Comparison of ENCODE assay signal across 10 cellular contexts in the genomic region with DNA sequence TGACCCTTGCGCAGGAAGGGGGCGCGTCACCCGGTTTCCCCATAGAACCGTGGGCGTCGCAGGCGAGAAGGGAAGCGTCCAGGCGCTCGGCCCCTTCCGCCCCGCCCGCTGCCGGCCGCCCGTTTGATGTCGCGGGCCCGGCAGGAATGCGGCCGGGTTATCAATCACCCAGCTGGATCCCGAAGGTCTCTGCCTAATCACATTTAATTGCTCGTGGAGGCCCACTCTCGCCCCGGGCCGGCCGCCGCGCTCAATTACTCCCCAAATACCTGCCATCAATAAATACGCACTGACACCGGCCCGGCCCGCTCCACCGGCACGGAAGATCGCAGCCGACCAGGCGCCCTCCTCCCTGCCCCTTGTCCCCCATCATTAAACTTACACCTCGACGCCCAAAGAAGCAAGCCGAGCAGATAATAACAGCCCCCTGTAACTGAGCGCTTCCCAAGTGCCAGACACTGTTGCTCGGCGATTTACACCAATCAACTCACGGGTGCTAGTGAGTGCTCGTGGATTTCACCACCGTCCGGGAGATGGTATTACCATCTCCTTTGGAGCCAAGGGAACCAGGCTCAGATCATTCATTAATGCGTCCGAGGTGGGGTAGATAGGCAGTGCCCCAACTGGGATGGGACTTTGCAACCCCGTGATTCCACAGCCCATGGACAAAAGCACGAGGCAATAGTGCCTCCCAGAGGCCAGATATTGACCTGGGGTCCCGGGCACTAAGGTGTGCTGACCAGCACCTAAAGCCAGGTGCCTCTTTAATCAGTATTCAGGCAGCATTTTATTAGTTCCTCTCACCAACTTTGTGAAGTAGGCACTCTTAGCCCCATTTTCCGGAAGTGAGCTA. TPM values are rescaled to one million over a fixed set of nuclear protein-coding genes. Genes with fewer than 3 reads are reported as not detected.
DNase-seq lines count a peak whose midpoint lies in the region; ATAC-seq and TF ChIP-seq lines count a peak whose summit lies in the region.
"Had no signal": no experiment of that assay in that cellular context is flagged by ENCODE, and none has a peak within 500 bp of the region (broad histone marks: within the 10 kb centered on the region; RNA-seq: fewer than 3 reads in every experiment).

No MANE protein-coding gene starts in this region.

- in situ Hi-C loops in astrocyte of the spinal cord (cut with HindIII; ENCODE audit: low sequenced_read_pairs), result no loop called here

- ATAC-seq in left colon, result peak; percentile 75
- ATAC-seq in natural killer cell treated with Interleukin-12 subunit alpha and Interleukin-12 subunit beta and Interleukin-15 and Interleukin-18, amount 100 ng/mL, for 72 hours, result no peak
- no peak for ATAC-seq in HG02642 (IDR thresholded peaks at IDR 0.05; ENCODE audit: poor library complexity, unreplicated experiment)
- no peak for ATAC-seq in gastroesophageal sphincter

- DNase-seq in 8988T (peak; percentile 73), HEK293T (ENCODE audit: extremely low spot score) (peak; percentile 77), astrocyte of the spinal cord (ENCODE audit: low read depth, low spot score) (no peak), left colon (peak in 1 of 2 donors; percentile 20), putamen (ENCODE audit: low spot score) (no peak)
- no peak for DNase-seq in natural killer cell treated with Interleukin-12 subunit alpha and Interleukin-12 subunit beta and Interleukin-15 and Interleukin-18, amount 100 ng/mL, for 72 hours (ENCODE audit: low spot score)
- DNase-seq: cortex of kidney had no signal

- H3K36me3 ChIP-seq in gastroesophageal sphincter, result no peaks in the 10 kb centered on the region

- H3K27ac Mint-ChIP-seq in natural killer cell treated with Interleukin-12 subunit alpha and Interleukin-12 subunit beta and Interleukin-15 and Interleukin-18, amount 100 ng/mL, for 72 hours, result no peak overlapping the region

- H3K4me3 Mint-ChIP-seq in natural killer cell treated with Interleukin-12 subunit alpha and Interleukin-12 subunit beta and Interleukin-15 and Interleukin-18, amount 100 ng/mL, for 72 hours, result no peak overlapping the region

- POLR2A ChIA-PET in HEK293T (lab: Yijun Ruan, JAX), result interaction anchor here (0.8 to 1.0 kb wide), 2 partner anchors 16 to 400 kb away, joined by 3 to 4 read pairs; no protein-coding TSS in a partner anchor

- no peaks in the 10 kb centered on the region for H3K36me3 Mint-ChIP-seq in natural killer cell treated with Interleukin-12 subunit alpha and Interleukin-12 subunit beta and Interleukin-15 and Interleukin-18, amount 100 ng/mL, for 72 hours

- H3K27me3 ChIP-seq in gastroesophageal sphincter, result peaks cover 86% of the 10 kb centered on the region

- CTCF ChIA-PET in HEK293T (lab: Yijun Ruan, JAX), result interaction anchor here (0.6 to 1.4 kb wide), 7 partner anchors 9 to 326 kb away, joined by 3 to 15 read pairs (median 3); no protein-coding TSS in a partner anchor

- no peaks in the 10 kb centered on the region for H3K9me3 ChIP-seq in gastroesophageal sphincter

- TF ChIP-seq CTCF in astrocyte of the spinal cord (IDR thresholded peaks at IDR 0.05; ENCODE audit: low read depth, low read length) (peak; percentile 49), gastroesophageal sphincter (IDR thresholded peaks at IDR 0.05) (peak in 1 of 4 experiments; percentile 58)

- no peak overlapping the region for H3K27ac ChIP-seq in gastroesophageal sphincter
- H3K27ac ChIP-seq: HL-60 had no signal

- intact Hi-C loops in left colon (cut with DNase I, micrococcal nuclease), result no loop called here

- peaks cover 38 to 59% of the 10 kb centered on the region in 2 donors for H3K27me3 Mint-ChIP-seq in natural killer cell treated with Interleukin-12 subunit alpha and Interleukin-12 subunit beta and Interleukin-15 and Interleukin-18, amount 100 ng/mL, for 72 hours

- WGBS in gastroesophageal sphincter (ENCODE audit: low coverage in 1 of 2), 2 donors, result 0 to 2% methylated on average over 2 to 22 of the region's 55 CpGs

- no peak for TF ChIP-seq EP300 in gastroesophageal sphincter (IDR thresholded peaks at IDR 0.05)

- TF ChIP-seq POLR2A in gastroesophageal sphincter (IDR thresholded peaks at IDR 0.05), result no peak

- peaks cover 0 to 5% of the 10 kb centered on the region in 2 donors for H3K4me1 Mint-ChIP-seq in natural killer cell treated with Interleukin-12 subunit alpha and Interleukin-12 subunit beta and Interleukin-15 and Interleukin-18, amount 100 ng/mL, for 72 hours (ENCODE audit: low read depth in 2 of 2)

- H3K4me1 ChIP-seq in gastroesophageal sphincter, result peaks cover 0 to 23% (median 6%) of the 10 kb centered on the region in 3 donors

- H3K4me3 ChIP-seq in astrocyte of the spinal cord (ENCODE audit: low read depth, low read length) (peak overlapping the region; percentile 15), gastroesophageal sphincter (no peak overlapping the region)

- H3K9me3 Mint-ChIP-seq in natural killer cell treated with Interleukin-12 subunit alpha and Interleukin-12 subunit beta and Interleukin-15 and Interleukin-18, amount 100 ng/mL, for 72 hours, result no peaks in the 10 kb centered on the region

TF ChIP-seq in HEK293T, 16 proteins besides CTCF, POLR2A, EP300 and RAD21:
- peak; percentile 60 for TF ChIP-seq L3MBTL2 (conservative IDR thresholded peaks at IDR 0.05)
- TF ChIP-seq, protein P1, sequence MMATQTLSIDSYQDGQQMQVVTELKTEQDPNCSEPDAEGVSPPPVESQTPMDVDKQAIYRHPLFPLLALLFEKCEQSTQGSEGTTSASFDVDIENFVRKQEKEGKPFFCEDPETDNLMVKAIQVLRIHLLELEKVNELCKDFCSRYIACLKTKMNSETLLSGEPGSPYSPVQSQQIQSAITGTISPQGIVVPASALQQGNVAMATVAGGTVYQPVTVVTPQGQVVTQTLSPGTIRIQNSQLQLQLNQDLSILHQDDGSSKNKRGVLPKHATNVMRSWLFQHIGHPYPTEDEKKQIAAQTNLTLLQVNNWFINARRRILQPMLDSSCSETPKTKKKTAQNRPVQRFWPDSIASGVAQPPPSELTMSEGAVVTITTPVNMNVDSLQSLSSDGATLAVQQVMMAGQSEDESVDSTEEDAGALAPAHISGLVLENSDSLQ (IDR thresholded peaks at IDR 0.05), result peak; percentile 55; the same call in 1 of the 2 replicates
- no peak for TF ChIP-seq ZNF384 (IDR thresholded peaks at IDR 0.05)
TF ChIP-seq in HEK293T: peak in this region for 2.

RNA-seq across cellular contexts. Expression of gene MSX2, which starts 11.3 kb away (rescaled TPM):
- total RNA-seq in left colon, result under 1 TPM; 0.40 to 0.81 TPM
- not detected for total RNA-seq in natural killer cell treated with Interleukin-12 subunit alpha and Interleukin-12 subunit beta and Interleukin-15 and Interleukin-18, amount 100 ng/mL, for 72 hours
- total RNA-seq in gastroesophageal sphincter, result 1 to 10 TPM in 2 of 4 donors, under 1 TPM in 2; 0.81 to 2.6 (median 1.2) TPM

Comparison
In these comparisons a context has a peak if more than half of its experiments do, and no peak if none do; other contexts are left out.
1. DNase-seq: peak in 8988T (single experiment) and HEK293T (single experiment); none in astrocyte of the spinal cord (single experiment), natural killer cell treated with Interleukin-12 subunit alpha and Interleukin-12 subunit beta and Interleukin-15 and Interleukin-18, amount 100 ng/mL, for 72 hours (single experiment) and putamen (single experiment).